35 cellular contexts compared by ENCODE assay signal in the genomic region with DNA sequence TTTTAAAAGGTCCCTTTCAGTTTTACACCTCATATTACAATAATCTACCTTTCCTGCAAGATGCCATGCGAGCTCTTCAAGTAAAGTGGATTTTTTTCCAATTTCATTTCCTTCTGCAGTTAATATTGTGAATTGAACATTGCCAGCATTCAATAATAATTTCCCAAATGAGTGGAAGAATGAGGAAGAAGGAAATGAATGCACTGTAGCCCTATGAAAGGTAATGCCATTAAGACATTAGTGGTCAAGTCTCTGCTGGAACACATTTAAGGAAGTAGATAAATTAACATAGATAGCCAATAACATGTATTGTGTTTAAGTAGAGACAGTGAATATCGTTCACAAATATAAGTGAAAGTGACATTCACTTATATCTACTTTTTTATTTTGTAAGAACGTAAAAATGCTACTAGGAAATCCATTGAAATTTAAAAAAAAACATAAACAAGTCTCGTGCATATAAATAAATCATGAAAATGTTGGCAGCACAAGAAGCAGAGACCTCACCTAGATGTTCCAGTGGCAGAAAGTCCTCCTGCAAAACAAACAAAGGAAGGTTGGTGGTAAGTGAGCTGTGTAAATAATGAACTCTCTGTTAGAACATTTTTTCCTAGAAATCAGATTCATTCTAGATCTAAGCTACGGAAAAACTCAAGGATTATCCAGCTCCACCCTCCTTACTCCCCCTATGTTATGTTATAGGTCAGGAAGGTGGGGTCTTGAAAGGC. TPM values are rescaled to one million over a fixed set of nuclear protein-coding genes. Genes with fewer than 3 reads are reported as not detected.
"Had no signal": no experiment of that assay in that cellular context is flagged by ENCODE, and none has a peak within 500 bp of the region (broad histone marks: within the 10 kb centered on the region; RNA-seq: fewer than 3 reads in every experiment).

No MANE protein-coding gene starts in this region.

- H2AFZ ChIP-seq: hepatocyte had no signal

- H3K4me2 ChIP-seq: hepatocyte, smooth muscle cell had no signal

- H3K4me1 ChIP-seq: ascending aorta, gastroesophageal sphincter, sigmoid colon, stomach, upper lobe of left lung, vagina had no signal

- H3K4me3 ChIP-seq: ascending aorta, coronary artery, dorsolateral prefrontal cortex, gastroesophageal sphincter, hepatocyte, sigmoid colon, smooth muscle cell, stomach, thyroid gland, upper lobe of left lung, vagina had no signal

- H3K79me2 ChIP-seq: hepatocyte had no signal

- ATAC-seq: gastroesophageal sphincter; left cardiac atrium; stimulated activated memory B cell treated with anti-CD40 and anti-IgM and Interleukin-4, amounts not matched to agents 10 μg/mL and 1 μg/mL and 100 μg/mL, for 72 hours had no signal

- H3K36me3 ChIP-seq: ascending aorta, brain microvascular endothelial cell, gastroesophageal sphincter, neutrophil, sigmoid colon, stomach, thyroid gland, upper lobe of left lung, vagina had no signal

- H3K9me3 ChIP-seq: ascending aorta, gastroesophageal sphincter, neutrophil, sigmoid colon, stomach, thyroid gland, upper lobe of left lung, vagina had no signal

- DNase-seq: activated CD4-positive, alpha-beta memory T cell treated with anti-CD3 and anti-CD28 coated beads, Interleukin-2, amount 10 ng/mL, durations not matched to agents 7 days and 5 days; activated CD4-positive, alpha-beta T cell treated with anti-CD3 and anti-CD28 coated beads, Interleukin-2, amount 10 ng/mL, durations not matched to agents 24 days and 14 days; activated CD4-positive, CD25-positive, alpha-beta regulatory T cell treated with anti-CD3 and anti-CD28 coated beads, Interleukin-2, amount 50 U/mL, for 72 hours; activated CD8-positive, alpha-beta memory T cell treated with anti-CD3 and anti-CD28 coated beads, Interleukin-2, amount 50 U/mL, for 48 hours; activated gamma-delta T cell; activated naive CD4-positive, alpha-beta T cell treated with anti-CD3 and anti-CD28 coated beads, Interleukin-2, amount 10 ng/mL, durations not matched to agents 7 days and 5 days; activated naive CD8-positive, alpha-beta T cell treated with anti-CD3 and anti-CD28 coated beads, Interleukin-2, amount 10 ng/mL, durations not matched to agents 7 days and 5 days; activated T-cell treated with anti-CD3 and anti-CD28 coated beads, Interleukin-2, amount 50 U/mL, for 24 hours; brain microvascular endothelial cell; dorsolateral prefrontal cortex; effector memory CD4-positive, alpha-beta T cell; islet precursor cell; left cardiac atrium; mammary epithelial cell; nephron progenitor cell; retina; sigmoid colon; stimulated activated CD4-positive, alpha-beta T cell treated with anti-CD3 and anti-CD28 coated beads, Interleukin-1b, Interleukin-23, amount 100 ng/mL, for 48 hours; stimulated activated CD4-positive, alpha-beta T cell treated with anti-CD3 and anti-CD28 coated beads, Interleukin-4, amount 100 ng/mL, for 4 hours; stimulated activated CD8-positive, alpha-beta memory T cell treated with anti-CD3 and anti-CD28 coated beads, Interleukin-4, amount 100 ng/mL, for 48 hours; stomach; thyroid gland; upper lobe of left lung had no signal

- H3K27me3 ChIP-seq: ascending aorta, brain microvascular endothelial cell, gastroesophageal sphincter, hepatocyte, sigmoid colon, stomach, thyroid gland, upper lobe of left lung, vagina had no signal

- H3K27ac ChIP-seq: ascending aorta, brain microvascular endothelial cell, coronary artery, dorsolateral prefrontal cortex, gastroesophageal sphincter, hepatocyte, neutrophil, sigmoid colon, thyroid gland, upper lobe of left lung, vagina had no signal

RNA-seq across cellular contexts. Expression of a gene that starts 17.7 kb away (rescaled TPM):
- total RNA-seq: ascending aorta, cerebellum, epithelial cell of proximal tubule, hepatocyte, mammary epithelial cell, osteocyte, progenitor cell of endocrine pancreas, sigmoid colon, smooth muscle cell, vagina had no signal
- polyA plus RNA-seq: hepatocyte, mammary epithelial cell, smooth muscle cell had no signal
